1 cellular context compared by ENCODE assay signal in genomic region chr11:72007089-72007476, GRCh38.
TF ChIP-seq lines count a peak whose summit lies in the region.

No MANE protein-coding gene starts in this region.

TF ChIP-seq in GM12878, 131 proteins besides CTCF, POLR2A, EP300 and RAD21:
- TF ChIP-seq CREB1 (IDR thresholded peaks at IDR 0.05; ENCODE audit: low read depth), result no peak
- TF ChIP-seq POLR2AphosphoS2 (IDR thresholded peaks at IDR 0.05; ENCODE audit: low read depth, low read length), result 0 out of 2 replicates have a peak, but pooled peaks have one; percentile 5
